ENCODE assay signal across 7 cellular contexts in genomic region chr5:142025637-142026036, GRCh38. TPM values are rescaled to one million over a fixed set of nuclear protein-coding genes. Genes with fewer than 3 reads are reported as not detected.
DNase-seq lines count a peak whose midpoint lies in the region; ATAC-seq, FAIRE-seq and TF ChIP-seq lines count a peak whose summit lies in the region.

No MANE protein-coding gene starts in this region.

- DNase-seq in HCT116 (ENCODE audit: low read depth, low spot score) (no peak), Panc1 (ENCODE audit: low read depth, low spot score) (no peak), endothelial cell of umbilical vein (ENCODE audit: low read depth, low spot score) (no peak), retina (peak; percentile 11), GM19239 (ENCODE audit: insufficient read length, low spot score) (no peak), kidney tubule cell (ENCODE audit: low spot score) (no peak), ascending aorta (ENCODE audit: low spot score in 2 of 2) (no peak)

- RAD21 ChIA-PET in HCT116 (lab: Charles Lee; ENCODE audit: low non-redundant PET in 1 of 2, low total read pairs in 2 of 2, uncharacterized antibody in 2 of 2, unreplicated experiment in 2 of 2) = no interaction called here

- no peaks in the 10 kb centered on the region for H3K36me3 ChIP-seq in HCT116 (ENCODE audit: control insufficient read depth in 1 of 2, insufficient read depth in 2 of 2, low read length in 2 of 2)
- H3K36me3 ChIP-seq in Panc1 (ENCODE audit: control insufficient read depth, insufficient read depth, low read length) = no peaks in the 10 kb centered on the region
- no peaks in the 10 kb centered on the region for H3K36me3 ChIP-seq in endothelial cell of umbilical vein (ENCODE audit: control insufficient read depth in 2 of 2, extremely low read depth in 1 of 2, insufficient read depth in 2 of 2, low read length in 2 of 2)
- H3K36me3 ChIP-seq in ascending aorta = no peaks in the 10 kb centered on the region

- no peak for FAIRE-seq in endothelial cell of umbilical vein (lab: Jason Lieb, UNC)
- no peak for FAIRE-seq in GM19239 (lab: Jason Lieb, UNC)

- TF ChIP-seq POLR2A in HCT116 (IDR thresholded peaks at IDR 0.05; ENCODE audit: borderline replicate concordance, extremely low read depth, insufficient read depth, insufficient read length) = no peak
- TF ChIP-seq POLR2A in endothelial cell of umbilical vein (IDR thresholded peaks at IDR 0.05; ENCODE audit: low read depth, low read length) = no peak

- H3K4me2 ChIP-seq in HCT116 (ENCODE audit: low read length) = peak overlapping the region; percentile 66
- peak overlapping the region; percentile 84 for H3K4me2 ChIP-seq in endothelial cell of umbilical vein (ENCODE audit: insufficient read depth, low read length)

- no TSS peak for BruUV-seq in HCT116 (replicated peaks; lab: Mats Ljungman, UMichigan)
- BruUV-seq in Panc1 (replicated peaks; lab: Mats Ljungman, UMichigan) = no TSS peak
- BruUV-seq in endothelial cell of umbilical vein (replicated peaks; lab: Mats Ljungman, UMichigan) = no TSS peak

- TF ChIP-seq CTCF in HCT116 (IDR thresholded peaks at IDR 0.05 in 2 of 3, conservative IDR thresholded peaks at IDR 0.05 in 1 of 3; ENCODE audit: borderline replicate concordance in 1 of 3, insufficient read depth in 1 of 3, low read depth in 2 of 3, low read length in 2 of 3) (no peak), Panc1 (IDR thresholded peaks at IDR 0.05) (no peak), endothelial cell of umbilical vein (IDR thresholded peaks at IDR 0.05; ENCODE audit: extremely low read depth in 1 of 2, insufficient read depth in 1 of 2, low read depth in 1 of 2, low read length in 2 of 2) (no peak), ascending aorta (IDR thresholded peaks at IDR 0.05) (no peak)

- dilution Hi-C loops in endothelial cell of umbilical vein (cut with MboI; ENCODE audit: extremely low pct_ligation_motif_present, low sequenced_read_pairs) = no loop called here

- H3K9me2 ChIP-seq in HCT116 (ENCODE audit: insufficient read depth) = no peaks in the 10 kb centered on the region

- H3K4me3 ChIP-seq in HCT116 (replicated peaks in 1 of 2; ENCODE audit: low read depth in 1 of 2, low read length in 2 of 2) = peak overlapping the region; percentile 44 to 50
- H3K4me3 ChIP-seq in Panc1 (ENCODE audit: low read depth in 2 of 2, low read length in 2 of 2) = peak overlapping the region; percentile 52 to 68
- H3K4me3 ChIP-seq in endothelial cell of umbilical vein (replicated peaks in 1 of 3; ENCODE audit: insufficient read depth in 1 of 3, low read depth in 1 of 3, low read length in 3 of 3) = no peak overlapping the region
- H3K4me3 ChIP-seq in ascending aorta = peak overlapping the region in 1 of 2 donors; percentile 65

- CTCF ChIA-PET in HCT116 (lab: Charles Lee) = interaction anchor here (1.0 to 2.9 kb wide), 2 partner anchors 10 to 13 kb away, joined by 6 to 10 read pairs; partner anchors contain the start of gene GNPDA1
- CTCF ChIA-PET in Panc1 (lab: Charles Lee) = no interaction called here
- CTCF ChIA-PET in endothelial cell of umbilical vein (lab: Charles Lee) = interaction anchor here (1.5 to 2.2 kb wide), 3 partner anchors 9 to 14 kb away, joined by 6 to 10 read pairs (median 8); no protein-coding TSS in a partner anchor

- H3K27ac ChIP-seq in HCT116 (ENCODE audit: low read depth, low read length) = no peak overlapping the region
- H3K27ac ChIP-seq in Panc1 (ENCODE audit: low read length) = peak overlapping the region; percentile 89
- no peak overlapping the region for H3K27ac ChIP-seq in endothelial cell of umbilical vein (ENCODE audit: insufficient read depth, low read depth, low read length)
- peak overlapping the region in 1 of 2 donors; percentile 85 for H3K27ac ChIP-seq in ascending aorta

- ATAC-seq in HCT116 (no peak), Panc1 (no peak)

- H3K9me1 ChIP-seq in endothelial cell of umbilical vein (replicated peaks; ENCODE audit: control insufficient read depth, extremely low read depth, insufficient read depth, low read length) = no peaks in the 10 kb centered on the region

- H3K9ac ChIP-seq in HCT116 (ENCODE audit: low read length) (peak overlapping the region; percentile 53; the same call in 1 of the 2 replicates), endothelial cell of umbilical vein (replicated peaks; ENCODE audit: extremely low read depth, insufficient read depth, low read length) (no peak overlapping the region)

- in situ Hi-C loops in Panc1 (cut with HindIII; ENCODE audit: low pct_unique_long_range_greater_than_20kb, low sequenced_read_pairs) = no loop called here

- POLR2A ChIA-PET in HCT116 (lab: Charles Lee) = interaction anchor here (1.3 to 1.8 kb wide), 2 partner anchors 9 to 15 kb away, joined by 3 to 5 read pairs; no protein-coding TSS in a partner anchor
- POLR2A ChIA-PET in Panc1 (lab: Charles Lee) = no interaction called here
- POLR2A ChIA-PET in endothelial cell of umbilical vein (lab: Charles Lee) = no interaction called here

- intact Hi-C loops in HCT116 (cut with micrococcal nuclease) = no loop called here
- intact Hi-C loops in Panc1 (cut with micrococcal nuclease; ENCODE audit: unreplicated experiment) = no loop called here
- intact Hi-C loops in endothelial cell of umbilical vein (cut with micrococcal nuclease) = loop anchor here (1.0 kb wide), 1 partner anchor 10 kb away; no protein-coding TSS in a partner anchor
- intact Hi-C loops in ascending aorta (cut with DNase I) = loop anchor here (2.0 kb wide), 1 partner anchor 39 kb away; no protein-coding TSS in a partner anchor

- H2AFZ ChIP-seq in HCT116 (ENCODE audit: low read depth, low read length, poor library complexity, severe bottlenecking) (peak overlapping the region; percentile 84), endothelial cell of umbilical vein (ENCODE audit: low read depth, low read length) (peak overlapping the region; percentile 94)

- H3K79me2 ChIP-seq in HCT116 (ENCODE audit: insufficient read depth, low read length) (no peaks in the 10 kb centered on the region), endothelial cell of umbilical vein (ENCODE audit: control insufficient read depth, insufficient read depth, low read length) (no peaks in the 10 kb centered on the region)

- H3K9me3 ChIP-seq in HCT116 (ENCODE audit: control insufficient read depth in 1 of 2, insufficient read depth in 1 of 2, low read depth in 1 of 2, low read length in 2 of 2) (no peaks in the 10 kb centered on the region), Panc1 (ENCODE audit: control insufficient read depth, insufficient read depth, low read depth, low read length) (no peaks in the 10 kb centered on the region), endothelial cell of umbilical vein (replicated peaks; ENCODE audit: control insufficient read depth, insufficient read depth, low read length) (no peaks in the 10 kb centered on the region), ascending aorta (no peaks in the 10 kb centered on the region)

- H3K27me3 ChIP-seq in HCT116 (ENCODE audit: insufficient read depth, low read length) (no peaks in the 10 kb centered on the region), Panc1 (ENCODE audit: control insufficient read depth, insufficient read depth, low read length) (no peaks in the 10 kb centered on the region), endothelial cell of umbilical vein (ENCODE audit: control insufficient read depth in 2 of 2, insufficient read depth in 2 of 2, low read length in 2 of 2) (no peaks in the 10 kb centered on the region), ascending aorta (no peaks in the 10 kb centered on the region)

- H4K20me1 ChIP-seq in HCT116 (ENCODE audit: insufficient read depth) = no peaks in the 10 kb centered on the region
- no peaks in the 10 kb centered on the region for H4K20me1 ChIP-seq in endothelial cell of umbilical vein (replicated peaks; ENCODE audit: control insufficient read depth, extremely low read depth, insufficient read depth, low read length)

- H3K4me1 ChIP-seq in HCT116 (ENCODE audit: control insufficient read depth in 1 of 2, insufficient read depth in 2 of 2, low read length in 2 of 2) (peaks cover 10 to 15% of the 10 kb centered on the region in 2 experiments; a peak in 3 of 4 replicates), Panc1 (ENCODE audit: control insufficient read depth, insufficient read depth, low read length) (peaks cover 3% of the 10 kb centered on the region; the same call in 1 of the 2 replicates), endothelial cell of umbilical vein (ENCODE audit: control insufficient read depth, extremely low read depth, insufficient read depth, low read length) (peaks cover 8% of the 10 kb centered on the region), ascending aorta (peaks cover 0 to 2% of the 10 kb centered on the region in 2 donors)

- TF ChIP-seq RAD21 in HCT116 (IDR thresholded peaks at IDR 0.05; ENCODE audit: low read depth) = no peak

TF ChIP-seq in endothelial cell of umbilical vein, 7 proteins besides CTCF, POLR2A, EP300 and RAD21 (continues in another document):
- TF ChIP-seq POLR2AphosphoS5 (IDR thresholded peaks at IDR 0.05; ENCODE audit: insufficient read depth, low read depth, low read length) = no peak
- TF ChIP-seq FOS (IDR thresholded peaks at IDR 0.05; ENCODE audit: borderline replicate concordance, insufficient read depth, low read length) = no peak

RNA-seq across cellular contexts. Expression of gene GNPDA1, which starts 12.8 kb away (rescaled TPM):
- total RNA-seq in HCT116 (2021; ENCODE audit: unreplicated experiment) (45.6 TPM), Panc1 (2021; ENCODE audit: unreplicated experiment) (99.9 TPM), endothelial cell of umbilical vein (49.3 and 52.1 TPM in 2 replicates), ascending aorta (185 TPM)
- polyA plus RNA-seq in HCT116 (2012) = 37.1 and 42.8 TPM in 2 replicates
- polyA plus RNA-seq in Panc1 (2012; ENCODE audit: insufficient read length) = 98.1 TPM
- 19.8 and 22.5 TPM in 2 replicates for polyA plus RNA-seq in endothelial cell of umbilical vein
- polyA plus RNA-seq in endothelial cell of umbilical vein (2011; cell fraction: cytosol; rRNA removed) = 21.3 and 24.2 TPM in 2 replicates
- 19.6 and 24.1 TPM in 2 replicates for polyA plus RNA-seq in endothelial cell of umbilical vein (2011; cell fraction: nucleus; rRNA removed)
- polyA plus RNA-seq in endothelial cell of umbilical vein (2012) = 68.0 and 74.4 TPM in 2 replicates
- polyA minus RNA-seq in endothelial cell of umbilical vein = 20.1 and 38.6 TPM in 2 replicates
- 13.1 TPM for polyA minus RNA-seq in endothelial cell of umbilical vein (2011; cell fraction: cytosol; rRNA and poly(A)+ RNA removed)
- 10.2 and 13.2 TPM in 2 replicates for polyA minus RNA-seq in endothelial cell of umbilical vein (2011; cell fraction: nucleus; rRNA and poly(A)+ RNA removed)

RNA-seq across cellular contexts. Expression of gene RNF14, which starts 56.7 kb away (rescaled TPM):
- 37.5 TPM for total RNA-seq in HCT116 (2021; ENCODE audit: unreplicated experiment)
- 21.3 and 28.3 TPM in 2 replicates for polyA plus RNA-seq in HCT116 (2012)
- 72.1 TPM for total RNA-seq in Panc1 (2021; ENCODE audit: unreplicated experiment)
- 47.6 TPM for polyA plus RNA-seq in Panc1 (2012; ENCODE audit: insufficient read length)
- total RNA-seq in endothelial cell of umbilical vein = 53.1 and 55.9 TPM in 2 replicates
- 20.3 and 23.5 TPM in 2 replicates for polyA plus RNA-seq in endothelial cell of umbilical vein
- polyA plus RNA-seq in endothelial cell of umbilical vein (2011; cell fraction: cytosol; rRNA removed) = 31.4 and 34.3 TPM in 2 replicates
- polyA plus RNA-seq in endothelial cell of umbilical vein (2011; cell fraction: nucleus; rRNA removed) = 32.0 and 32.5 TPM in 2 replicates
- polyA plus RNA-seq in endothelial cell of umbilical vein (2012) = 75.7 and 87.2 TPM in 2 replicates
- 56.2 and 56.9 TPM in 2 replicates for polyA minus RNA-seq in endothelial cell of umbilical vein
- 8.6 TPM for polyA minus RNA-seq in endothelial cell of umbilical vein (2011; cell fraction: cytosol; rRNA and poly(A)+ RNA removed)
- polyA minus RNA-seq in endothelial cell of umbilical vein (2011; cell fraction: nucleus; rRNA and poly(A)+ RNA removed) = 18.4 and 29.8 TPM in 2 replicates
- 8.8 TPM for total RNA-seq in ascending aorta

Comparison
In these comparisons a context has a peak if more than half of its experiments do, and no peak if none do; other contexts are left out.
1. H3K4me3 ChIP-seq: peak in HCT116 (2 of 2) and Panc1 (2 of 2); none in endothelial cell of umbilical vein (0 of 3).
2. intact Hi-C loops: an anchor here in endothelial cell of umbilical vein (1.0 kb wide) and ascending aorta (2.0 kb wide); none called in HCT116 and Panc1.